Comparison of ENCODE assay signal across 12 cellular contexts in the genomic region with DNA sequence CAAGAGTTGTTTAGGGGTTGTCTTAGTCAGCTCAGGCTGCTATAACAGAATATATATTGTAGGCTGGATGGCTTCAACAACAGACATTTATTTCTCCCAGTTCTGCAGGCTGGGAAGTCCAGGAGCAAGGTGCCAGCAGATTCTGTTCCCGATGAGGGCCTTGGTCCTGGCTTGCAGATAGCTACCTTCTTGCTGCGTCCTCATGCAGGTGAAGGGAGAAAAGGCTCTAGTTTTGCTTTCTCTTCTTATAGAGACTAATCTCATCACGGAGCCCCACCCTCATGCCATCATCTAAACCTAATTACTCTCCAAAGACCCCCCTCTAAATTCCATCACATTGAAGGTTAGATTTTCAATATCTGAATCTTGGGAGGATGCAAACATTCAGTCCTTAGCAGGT.
A peak's percentile ranks its signal among the peaks of the same experiment; 100 is the strongest.
DNase-seq lines count a peak whose midpoint lies in the region; ATAC-seq and TF ChIP-seq lines count a peak whose summit lies in the region.
"Had no signal": no experiment of that assay in that cellular context is flagged by ENCODE, and none has a peak within 500 bp of the region (broad histone marks: within the 10 kb centered on the region; RNA-seq: fewer than 3 reads in every experiment).

No MANE protein-coding gene starts in this region.

- no peaks in the 10 kb centered on the region for H3K36me3 Mint-ChIP-seq in activated T-cell treated with anti-CD3 and anti-CD28 coated beads, Interleukin-2, amount 50 U/mL, for 4 hours (ENCODE audit: insufficient read depth)
- no peaks in the 10 kb centered on the region for H3K36me3 Mint-ChIP-seq in stimulated activated memory B cell treated with anti-CD40 and anti-IgM and Interleukin-4, amounts not matched to agents 10 μg/mL and 1 μg/mL and 100 μg/mL, for 72 hours
- H3K36me3 Mint-ChIP-seq: WTC11 had no signal

- peak overlapping the region; percentile 98 for H3K4me2 ChIP-seq in MM.1S (ENCODE audit: low read depth, low read length)

- peak overlapping the region; percentile 74; the same call in 1 of the 2 replicates for H3K9ac ChIP-seq in MM.1S (ENCODE audit: low read length)

- H3K27me3 ChIP-seq in MM.1S (replicated peaks; ENCODE audit: insufficient read depth, low read length), result no peaks in the 10 kb centered on the region

- H3K9me3 Mint-ChIP-seq in activated T-cell treated with anti-CD3 and anti-CD28 coated beads, Interleukin-2, amount 50 U/mL, for 4 hours, result no peaks in the 10 kb centered on the region
- no peaks in the 10 kb centered on the region for H3K9me3 Mint-ChIP-seq in stimulated activated memory B cell treated with anti-CD40 and anti-IgM and Interleukin-4, amounts not matched to agents 10 μg/mL and 1 μg/mL and 100 μg/mL, for 72 hours

- H3K9me3 ChIP-seq in MM.1S (replicated peaks; ENCODE audit: insufficient read depth, low read length), result no peaks in the 10 kb centered on the region

- TF ChIP-seq CTCF in MM.1S (IDR thresholded peaks at IDR 0.05; ENCODE audit: low read length), result no peak

- H3K4me3 ChIP-seq in MM.1S (ENCODE audit: low read length), result peak overlapping the region; percentile 69

- no peaks in the 10 kb centered on the region for H3K36me3 ChIP-seq in MM.1S (replicated peaks; ENCODE audit: insufficient read depth, low read length)

- peaks cover 19% of the 10 kb centered on the region for H3F3A ChIP-seq in MM.1S (ENCODE audit: insufficient read depth, low read length)

- no peaks in the 10 kb centered on the region for H3K9me2 ChIP-seq in MM.1S (replicated peaks; ENCODE audit: insufficient read depth, low read length)

- ATAC-seq in activated T-cell treated with anti-CD3 and anti-CD28 coated beads, Interleukin-2, amount 50 U/mL, for 4 hours, result no peak
- no peak for ATAC-seq in stimulated activated memory B cell treated with anti-CD40 and anti-IgM and Interleukin-4, amounts not matched to agents 10 μg/mL and 1 μg/mL and 100 μg/mL, for 72 hours
- ATAC-seq: WTC11 had no signal

- peaks cover 15% of the 10 kb centered on the region for H3K4me1 ChIP-seq in MM.1S (ENCODE audit: low read length)

- H3K27ac ChIP-seq in MM.1S (ENCODE audit: low read length), result peak overlapping the region; percentile 74; the same call in 1 of the 2 replicates

- H3K27me3 Mint-ChIP-seq in activated T-cell treated with anti-CD3 and anti-CD28 coated beads, Interleukin-2, amount 50 U/mL, for 4 hours (ENCODE audit: low read depth), result peaks cover 5% of the 10 kb centered on the region
- no peaks in the 10 kb centered on the region for H3K27me3 Mint-ChIP-seq in stimulated activated memory B cell treated with anti-CD40 and anti-IgM and Interleukin-4, amounts not matched to agents 10 μg/mL and 1 μg/mL and 100 μg/mL, for 72 hours

- H2AFZ ChIP-seq in MM.1S (ENCODE audit: low read length), result peak overlapping the region; percentile 86

- H3K4me3 Mint-ChIP-seq in activated T-cell treated with anti-CD3 and anti-CD28 coated beads, Interleukin-2, amount 50 U/mL, for 4 hours, result peak overlapping the region; percentile 76
- peak overlapping the region; percentile 84 for H3K4me3 Mint-ChIP-seq in stimulated activated memory B cell treated with anti-CD40 and anti-IgM and Interleukin-4, amounts not matched to agents 10 μg/mL and 1 μg/mL and 100 μg/mL, for 72 hours

- no peaks in the 10 kb centered on the region for H3K79me2 ChIP-seq in MM.1S (ENCODE audit: low read length)

- H3K27ac Mint-ChIP-seq in stimulated activated memory B cell treated with anti-CD40 and anti-IgM and Interleukin-4, amounts not matched to agents 10 μg/mL and 1 μg/mL and 100 μg/mL, for 72 hours, result peak overlapping the region; percentile 89
- H3K27ac Mint-ChIP-seq: WTC11 had no signal

- H3K4me1 Mint-ChIP-seq in activated T-cell treated with anti-CD3 and anti-CD28 coated beads, Interleukin-2, amount 50 U/mL, for 4 hours (ENCODE audit: low read depth), result peaks cover 50% of the 10 kb centered on the region
- H3K4me1 Mint-ChIP-seq in stimulated activated memory B cell treated with anti-CD40 and anti-IgM and Interleukin-4, amounts not matched to agents 10 μg/mL and 1 μg/mL and 100 μg/mL, for 72 hours, result peaks cover 50% of the 10 kb centered on the region

- H4K20me1 ChIP-seq in MM.1S (ENCODE audit: insufficient read depth, low read length), result no peaks in the 10 kb centered on the region

- no peak for DNase-seq in activated T-cell treated with anti-CD3 and anti-CD28 coated beads, Interleukin-2, amount 50 U/mL, for 4 hours
- DNase-seq in activated T-cell treated with anti-CD3 and anti-CD28 coated beads for 4 hours, result no peak
- DNase-seq in MM.1S, result peak; percentile 58
- peak; percentile 66 for DNase-seq in cerebellar cortex (ENCODE audit: low spot score)
- no peak for DNase-seq in NCI-H446 treated with DMSO at 0.1 percent for 48 hours (lab: John Stamatoyannopoulos, UW)
- no peak for DNase-seq in activated CD8-positive, alpha-beta memory T cell treated with anti-CD3 and anti-CD28 coated beads for 24 hours
- no peak for DNase-seq in NCI-H526 (lab: John Stamatoyannopoulos, UW)
- DNase-seq: activated gamma-delta T cell, DMS 273 treated with DMSO at 0.1 percent for 48 hours, H7 had no signal

Comparison
In these comparisons a context has a peak if more than half of its experiments do, and no peak if none do; other contexts are left out.
1. DNase-seq: peak in MM.1S (single experiment) and cerebellar cortex (single experiment); none in activated T-cell treated with anti-CD3 and anti-CD28 coated beads, Interleukin-2, amount 50 U/mL, for 4 hours (single experiment), activated T-cell treated with anti-CD3 and anti-CD28 coated beads for 4 hours (single experiment), NCI-H446 treated with DMSO at 0.1 percent for 48 hours (single experiment), activated CD8-positive, alpha-beta memory T cell treated with anti-CD3 and anti-CD28 coated beads for 24 hours (single experiment) and NCI-H526 (0 of 2).